In the genomic region with DNA sequence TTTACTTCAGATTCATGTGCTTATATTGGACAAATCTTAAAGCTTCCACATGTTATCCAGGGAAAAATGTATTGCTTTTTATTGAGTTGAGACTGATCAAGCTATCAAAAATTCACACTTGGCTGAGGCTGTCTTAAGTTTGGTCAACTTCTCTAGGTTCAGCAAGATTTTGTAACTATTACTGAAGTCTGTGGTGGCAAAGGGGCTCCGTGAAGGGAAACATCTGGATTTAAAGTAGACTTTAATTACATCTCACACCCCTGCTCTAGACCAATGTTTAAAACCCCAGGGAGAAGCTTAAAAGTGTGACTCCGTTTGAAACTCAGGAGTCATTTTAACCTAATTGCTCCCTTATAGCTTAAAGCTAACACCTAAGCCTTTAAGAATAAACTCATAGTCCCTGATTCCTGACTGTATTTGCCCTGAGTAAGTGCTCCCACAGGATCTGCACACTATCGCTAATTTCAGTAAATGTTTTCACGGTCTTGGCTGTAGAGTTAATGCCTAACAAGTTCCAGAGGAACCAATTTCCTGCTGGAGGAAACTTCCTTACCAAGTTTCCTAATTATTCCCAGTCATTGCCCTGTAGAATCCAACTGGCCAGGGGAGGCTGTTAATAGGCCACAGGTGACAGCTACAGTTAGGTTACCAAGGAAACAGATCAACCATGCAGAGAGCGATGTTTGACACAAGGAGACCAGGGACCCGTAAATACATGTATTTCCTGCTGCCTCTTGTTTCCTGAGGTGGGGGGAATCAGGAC, we compare ENCODE assay signal across 16 cellular contexts. TPM values are rescaled to one million over a fixed set of nuclear protein-coding genes. Genes with fewer than 3 reads are reported as not detected.
DNase-seq lines count a peak whose midpoint lies in the region; ATAC-seq, FAIRE-seq and TF ChIP-seq lines count a peak whose summit lies in the region.
"Had no signal": no experiment of that assay in that cellular context is flagged by ENCODE, and none has a peak within 500 bp of the region (broad histone marks: within the 10 kb centered on the region; RNA-seq: fewer than 3 reads in every experiment).

No MANE protein-coding gene starts in this region.

- H3K27ac ChIP-seq in brain microvascular endothelial cell: no peak overlapping the region
- H3K27ac ChIP-seq in endodermal cell (ENCODE audit: low read depth, low read length): no peak overlapping the region
- H3K27ac ChIP-seq: RWPE1, vagina had no signal

- H3K27me3 ChIP-seq in adipocyte (replicated peaks; ENCODE audit: control insufficient read depth, insufficient read depth, low read length) (no peaks in the 10 kb centered on the region), neuron (ENCODE audit: insufficient read depth, low read length) (no peaks in the 10 kb centered on the region), brain microvascular endothelial cell (replicated peaks) (no peaks in the 10 kb centered on the region), endodermal cell (ENCODE audit: control insufficient read depth, insufficient read depth, low read length, poor library complexity, severe bottlenecking) (no peaks in the 10 kb centered on the region)
- H3K27me3 ChIP-seq: vagina had no signal

- H3K4me1 Mint-ChIP-seq in endodermal cell: peaks cover 26% of the 10 kb centered on the region

- no peak overlapping the region for H3K4me3 Mint-ChIP-seq in endodermal cell

- H3K9ac ChIP-seq in adipocyte (ENCODE audit: low read length) (peak overlapping the region; percentile 3), endodermal cell (ENCODE audit: extremely low read depth, low read length, poor library complexity, severe bottlenecking) (no peak overlapping the region)

- H3K9me3 ChIP-seq in adipocyte (ENCODE audit: control insufficient read depth, low read length) (no peaks in the 10 kb centered on the region), neuron (ENCODE audit: low read length) (no peaks in the 10 kb centered on the region), endodermal cell (ENCODE audit: control insufficient read depth, low read length) (no peaks in the 10 kb centered on the region)
- H3K9me3 ChIP-seq: vagina had no signal

- no peak for TF ChIP-seq POLR2A in GM12892 (IDR thresholded peaks at IDR 0.05; ENCODE audit: low read depth, low read length)

- H3K4me1 ChIP-seq in adipocyte (ENCODE audit: control insufficient read depth, insufficient read depth, low read length) (peaks cover 38% of the 10 kb centered on the region), neuron (ENCODE audit: insufficient read depth, low read length) (peaks cover 37% of the 10 kb centered on the region), endodermal cell (ENCODE audit: control insufficient read depth, insufficient read depth, low read length) (no peaks in the 10 kb centered on the region)
- H3K4me1 ChIP-seq: vagina had no signal

- in situ Hi-C loops in brain microvascular endothelial cell (cut with HindIII; ENCODE audit: low pct_ligation_motif_present, low sequenced_read_pairs): no loop called here

- peak; percentile 87 for FAIRE-seq in GM12892 (lab: Jason Lieb, UNC)
- FAIRE-seq: astrocyte had no signal

- DNase-seq in GM12892 (ENCODE audit: insufficient read length) (no peak), adipocyte (ENCODE audit: low read depth) (peak; percentile 28), brain microvascular endothelial cell (no peak), activated gamma-delta T cell treated with Interleukin-2 at 50 U/mL for 16 hours (no peak), endodermal cell (no peak), NCI-H1092 (lab: John Stamatoyannopoulos, UW) (no peak)
- DNase-seq: activated CD8-positive, alpha-beta memory T cell treated with anti-CD3 and anti-CD28 coated beads, Interleukin-2, amount 50 U/mL, for 48 hours; NCI-H2081 treated with DMSO at 0.1 percent for 48 hours had no signal

- no peaks in the 10 kb centered on the region for H3K9me3 Mint-ChIP-seq in endodermal cell

- WGBS in endodermal cell (ENCODE audit: insufficient coverage in 1 of 2, insufficient read length in 1 of 2), 2 experiments: 94% methylated on average over 3 to 6 of the region's 6 CpGs

- H3K27ac Mint-ChIP-seq in endodermal cell: no peak overlapping the region

- H3K4me3 ChIP-seq in adipocyte (ENCODE audit: low read length) (peak overlapping the region; percentile 49), neuron (ENCODE audit: low read length) (no peak overlapping the region), brain microvascular endothelial cell (ENCODE audit: low read depth, low read length) (no peak overlapping the region), endodermal cell (ENCODE audit: low read length) (no peak overlapping the region)
- H3K4me3 ChIP-seq: skin epidermis, vagina had no signal

- peaks cover 16% of the 10 kb centered on the region for H3K36me3 Mint-ChIP-seq in endodermal cell (ENCODE audit: low read depth)
- H3K36me3 Mint-ChIP-seq: IgD-negative memory B cell had no signal

- ATAC-seq in HG02981 (IDR thresholded peaks at IDR 0.05; ENCODE audit: unreplicated experiment): peak; percentile 43

- H3K27me3 Mint-ChIP-seq in endodermal cell (ENCODE audit: insufficient read depth): no peaks in the 10 kb centered on the region

- TF ChIP-seq CTCF in brain microvascular endothelial cell (IDR thresholded peaks at IDR 0.05; ENCODE audit: low read depth, low read length, missing control alignments): no peak
- no peak for TF ChIP-seq CTCF in endodermal cell (conservative IDR thresholded peaks at IDR 0.05)

- H2AFZ ChIP-seq in neuron (ENCODE audit: low read depth, low read length): peak overlapping the region; percentile 60

- H3K36me3 ChIP-seq in adipocyte (ENCODE audit: control insufficient read depth, insufficient read depth, low read length, severe bottlenecking) (no peaks in the 10 kb centered on the region), neuron (ENCODE audit: insufficient read depth, low read length) (no peaks in the 10 kb centered on the region), brain microvascular endothelial cell (replicated peaks) (no peaks in the 10 kb centered on the region), endodermal cell (ENCODE audit: control insufficient read depth, insufficient read depth, low read length) (peaks cover 39% of the 10 kb centered on the region)
- H3K36me3 ChIP-seq: vagina had no signal

RNA-seq across cellular contexts. Expression of a gene that starts 40.5 kb away (rescaled TPM):
- not detected for polyA plus RNA-seq in GM12892 (2012; ENCODE audit: missing spikeins)
- total RNA-seq in endodermal cell: not detected
- polyA plus RNA-seq in endodermal cell (2013, experiment 1 of 2): not detected
- polyA plus RNA-seq in endodermal cell (2013, experiment 2 of 2): not detected
- total RNA-seq: mucosa of gallbladder, vagina had no signal
- polyA plus RNA-seq: IgD-negative memory B cell had no signal

RNA-seq across cellular contexts. Expression of a gene that starts 50.9 kb away (rescaled TPM):
- not detected for polyA plus RNA-seq in GM12892 (2012; ENCODE audit: missing spikeins)
- total RNA-seq in endodermal cell: not detected
- not detected for polyA plus RNA-seq in endodermal cell (2013, experiment 1 of 2)
- not detected for polyA plus RNA-seq in endodermal cell (2013, experiment 2 of 2)
- total RNA-seq: astrocyte, mucosa of gallbladder, vagina had no signal
- polyA plus RNA-seq: IgD-negative memory B cell had no signal

RNA-seq across cellular contexts. Expression of a gene that starts 60.0 kb away (rescaled TPM):
- polyA plus RNA-seq in GM12892 (2012; ENCODE audit: missing spikeins): not detected
- 1 to 10 TPM; 1.8 to 9.6 TPM for total RNA-seq in endodermal cell
- polyA plus RNA-seq in endodermal cell (2013, experiment 1 of 2): not detected
- 0.50 TPM for polyA plus RNA-seq in endodermal cell (2013, experiment 2 of 2)
- total RNA-seq: mucosa of gallbladder had no signal
- polyA plus RNA-seq: IgD-negative memory B cell had no signal
